In genomic region chr20:52008874-52009273, GRCh38 we compare ENCODE assay signal across 25 cellular contexts.
DNase-seq lines count a peak whose midpoint lies in the region; ATAC-seq, FAIRE-seq and TF ChIP-seq lines count a peak whose summit lies in the region.
"Had no signal": no experiment of that assay in that cellular context is flagged by ENCODE, and none has a peak within 500 bp of the region (broad histone marks: within the 10 kb centered on the region; RNA-seq: fewer than 3 reads in every experiment).

No MANE protein-coding gene starts in this region.

- no peaks in the 10 kb centered on the region for H3K9me1 ChIP-seq in endothelial cell of umbilical vein (replicated peaks; ENCODE audit: control insufficient read depth, extremely low read depth, insufficient read depth, low read length)

- dilution Hi-C loops in endothelial cell of umbilical vein (cut with MboI; ENCODE audit: extremely low pct_ligation_motif_present, low sequenced_read_pairs), result no loop called here

- H3K27ac Mint-ChIP-seq in Caco-2 (ENCODE audit: unreplicated experiment) (peak overlapping the region; percentile 24), WTC11 (no peak overlapping the region)
- H3K27ac Mint-ChIP-seq: CD14-positive monocyte; CD4-positive, alpha-beta T cell; GM23338 had no signal

- intact Hi-C loops in Caco-2 (cut with micrococcal nuclease; ENCODE audit: unreplicated experiment) (no loop called here), endothelial cell of umbilical vein (cut with micrococcal nuclease) (no loop called here), left ventricle myocardium superior (cut with micrococcal nuclease) (no loop called here)

- H3K9me3 ChIP-seq in Caco-2 (peaks cover 10% of the 10 kb centered on the region), endothelial cell of umbilical vein (replicated peaks; ENCODE audit: control insufficient read depth, insufficient read depth, low read length) (no peaks in the 10 kb centered on the region)
- H3K9me3 ChIP-seq: BE2C had no signal

- no peaks in the 10 kb centered on the region for H3K36me3 ChIP-seq in Caco-2 (ENCODE audit: control insufficient read depth, insufficient read depth, low read length)
- no peaks in the 10 kb centered on the region for H3K36me3 ChIP-seq in endothelial cell of umbilical vein (ENCODE audit: control insufficient read depth in 2 of 2, extremely low read depth in 1 of 2, insufficient read depth in 2 of 2, low read length in 2 of 2)
- H3K36me3 ChIP-seq: BE2C had no signal

- BruUV-seq in Caco-2 (replicated peaks; lab: Mats Ljungman, UMichigan) (no TSS peak), endothelial cell of umbilical vein (replicated peaks; lab: Mats Ljungman, UMichigan) (no TSS peak)

- no peak overlapping the region for H3K9ac ChIP-seq in endothelial cell of umbilical vein (replicated peaks; ENCODE audit: extremely low read depth, insufficient read depth, low read length)
- H3K9ac ChIP-seq: BLaER1 treated with 17β-estradiol and CSF1 and Interleukin-3, amounts not matched to agents 10 nM and 100 nM had no signal

- H3K9me3 Mint-ChIP-seq in Caco-2 (ENCODE audit: unreplicated experiment), result no peaks in the 10 kb centered on the region
- H3K9me3 Mint-ChIP-seq in WTC11, result peaks cover 15% of the 10 kb centered on the region; the same call in 1 of the 2 replicates

- DNase-seq in Caco-2, result peak in 1 of 2 experiments; percentile 19
- DNase-seq in HTR-8/SVneo (ENCODE audit: insufficient read length, low spot score), result no peak
- no peak for DNase-seq in WTC11 (ENCODE audit: low spot score)
- DNase-seq in endothelial cell of umbilical vein (ENCODE audit: low read depth, low spot score), result no peak
- no peak for DNase-seq in effector CD8-positive, alpha-beta T cell (lab: John Stamatoyannopoulos, UW)
- no peak for DNase-seq in central memory CD4-positive, alpha-beta T cell
- DNase-seq in left ventricle myocardium superior, result no peak
- DNase-seq: 8988T; ACHN; AML-193; BE2C; Calu3; CD4-positive, alpha-beta T cell; CD8-positive, alpha-beta memory T cell; DMS53; DMS79 treated with DMSO at 0.1 percent for 48 hours; GF-D8; HCEC 1CT had no signal

- H3K4me1 ChIP-seq in Caco-2 (no peaks in the 10 kb centered on the region), endothelial cell of umbilical vein (ENCODE audit: control insufficient read depth, extremely low read depth, insufficient read depth, low read length) (no peaks in the 10 kb centered on the region)
- H3K4me1 ChIP-seq: A549, BE2C had no signal

- peak; percentile 88 for FAIRE-seq in HTR-8/SVneo (lab: Jason Lieb, UNC)
- FAIRE-seq in endothelial cell of umbilical vein (lab: Jason Lieb, UNC), result peak; percentile 18
- FAIRE-seq: A549, GM12891, GM18507, H54 had no signal

- H3K4me3 ChIP-seq in Caco-2 (ENCODE audit: low read depth, low read length), result no peak overlapping the region
- H3K4me3 ChIP-seq in endothelial cell of umbilical vein (replicated peaks in 1 of 3; ENCODE audit: insufficient read depth in 1 of 3, low read depth in 1 of 3, low read length in 3 of 3), result no peak overlapping the region
- H3K4me3 ChIP-seq: A549; BLaER1 treated with 17β-estradiol and CSF1 and Interleukin-3, amounts not matched to agents 10 nM and 100 nM; GM23338 had no signal

- H3K36me3 Mint-ChIP-seq in Caco-2 (ENCODE audit: insufficient read depth, unreplicated experiment) (no peaks in the 10 kb centered on the region), WTC11 (no peaks in the 10 kb centered on the region; the same call in 1 of the 2 replicates)
- H3K36me3 Mint-ChIP-seq: CD14-positive monocyte had no signal

- H2AFZ ChIP-seq in endothelial cell of umbilical vein (ENCODE audit: low read depth, low read length), result no peak overlapping the region
- H2AFZ ChIP-seq: GM23338 had no signal

- ATAC-seq in WTC11 (no peak), left ventricle myocardium superior (no peak)
- ATAC-seq: A549, GM23338 had no signal

- CTCF ChIA-PET in Caco-2 (lab: Charles Lee), result no interaction called here
- CTCF ChIA-PET in WTC11 (lab: Charles Lee), result interaction anchor here (0.9 kb wide), 1 partner anchor 42 kb away, joined by 3 read pairs; no protein-coding TSS in a partner anchor
- CTCF ChIA-PET in endothelial cell of umbilical vein (lab: Charles Lee), result interaction anchor here (1.2 kb wide), 1 partner anchor 209 kb away, joined by 3 read pairs; no protein-coding TSS in a partner anchor

- H3K4me3 Mint-ChIP-seq in Caco-2 (ENCODE audit: unreplicated experiment) (no peak overlapping the region), WTC11 (no peak overlapping the region)
- H3K4me3 Mint-ChIP-seq: CD14-positive monocyte; CD4-positive, alpha-beta T cell; CD8-positive, alpha-beta memory T cell; GM23338 had no signal

- POLR2A ChIA-PET in Caco-2 (lab: Charles Lee), result no interaction called here
- POLR2A ChIA-PET in WTC11 (lab: Charles Lee), result interaction anchor here (0.6 kb wide), 1 partner anchor 255 kb away, joined by 3 read pairs; no protein-coding TSS in a partner anchor
- POLR2A ChIA-PET in endothelial cell of umbilical vein (lab: Charles Lee), result no interaction called here

- TF ChIP-seq CTCF in Caco-2 (IDR thresholded peaks at IDR 0.05; ENCODE audit: insufficient read depth in 1 of 2, low read depth in 1 of 2, low read length in 1 of 2, severe bottlenecking in 1 of 2, unreplicated experiment in 1 of 2) (no peak), WTC11 (IDR thresholded peaks at IDR 0.05) (no peak), endothelial cell of umbilical vein (IDR thresholded peaks at IDR 0.05; ENCODE audit: extremely low read depth in 1 of 2, insufficient read depth in 1 of 2, low read depth in 1 of 2, low read length in 2 of 2) (no peak)

- H3K27me3 Mint-ChIP-seq in Caco-2 (ENCODE audit: insufficient read depth, unreplicated experiment) (no peaks in the 10 kb centered on the region), WTC11 (ENCODE audit: low read depth) (no peaks in the 10 kb centered on the region)

- no peaks in the 10 kb centered on the region for H3K79me2 ChIP-seq in endothelial cell of umbilical vein (ENCODE audit: control insufficient read depth, insufficient read depth, low read length)

- no peaks in the 10 kb centered on the region for H3K4me1 Mint-ChIP-seq in Caco-2 (ENCODE audit: low read depth, unreplicated experiment)
- peaks cover 23% of the 10 kb centered on the region for H3K4me1 Mint-ChIP-seq in WTC11
- H3K4me1 Mint-ChIP-seq: CD8-positive, alpha-beta memory T cell had no signal

- no peak overlapping the region for H3K27ac ChIP-seq in endothelial cell of umbilical vein (ENCODE audit: insufficient read depth, low read depth, low read length)
- H3K27ac ChIP-seq: A549; BLaER1 treated with 17β-estradiol and CSF1 and Interleukin-3, amounts not matched to agents 10 nM and 100 nM had no signal

- H3K27me3 ChIP-seq in Caco-2 (replicated peaks; ENCODE audit: control insufficient read depth, insufficient read depth, low read length), result no peaks in the 10 kb centered on the region
- no peaks in the 10 kb centered on the region for H3K27me3 ChIP-seq in endothelial cell of umbilical vein (ENCODE audit: control insufficient read depth in 2 of 2, insufficient read depth in 2 of 2, low read length in 2 of 2)
- H3K27me3 ChIP-seq: BE2C; BLaER1 treated with 17β-estradiol and CSF1 and Interleukin-3, amounts not matched to agents 10 nM and 100 nM had no signal

- H3K4me2 ChIP-seq in endothelial cell of umbilical vein (ENCODE audit: insufficient read depth, low read length), result no peak overlapping the region
- H3K4me2 ChIP-seq: A549; BLaER1 treated with 17β-estradiol and CSF1 and Interleukin-3, amounts not matched to agents 10 nM and 100 nM; GM23338 had no signal

- TF ChIP-seq POLR2A in endothelial cell of umbilical vein (IDR thresholded peaks at IDR 0.05; ENCODE audit: low read depth, low read length), result no peak

- H4K20me1 ChIP-seq in endothelial cell of umbilical vein (replicated peaks; ENCODE audit: control insufficient read depth, extremely low read depth, insufficient read depth, low read length), result no peaks in the 10 kb centered on the region
- H4K20me1 ChIP-seq: BLaER1 treated with 17β-estradiol and CSF1 and Interleukin-3, amounts not matched to agents 10 nM and 100 nM had no signal

TF ChIP-seq in WTC11, 78 proteins besides CTCF, POLR2A, EP300 and RAD21 (continues in another document):
- peak; percentile 65; the same call in 1 of the 2 replicates for TF ChIP-seq GABPB1 (CRISPR knock-in tag; IDR thresholded peaks at IDR 0.05)

TF ChIP-seq in endothelial cell of umbilical vein, 7 proteins besides CTCF, POLR2A, EP300 and RAD21:
- TF ChIP-seq EZH2 (IDR thresholded peaks at IDR 0.05; ENCODE audit: borderline replicate concordance, low read depth, low read length, severe bottlenecking) (no peak), POLR2AphosphoS5 (IDR thresholded peaks at IDR 0.05; ENCODE audit: insufficient read depth, low read depth, low read length) (no peak), JUN (IDR thresholded peaks at IDR 0.05; ENCODE audit: borderline replicate concordance, insufficient read depth, insufficient read length, low read depth) (no peak), GATA2 (IDR thresholded peaks at IDR 0.05; ENCODE audit: insufficient read depth, insufficient read length, low read depth, low read length) (no peak), FOS (IDR thresholded peaks at IDR 0.05; ENCODE audit: borderline replicate concordance, insufficient read depth, low read length) (no peak), MAX (IDR thresholded peaks at IDR 0.05; ENCODE audit: insufficient read depth, insufficient read length) (no peak), MYC (IDR thresholded peaks at IDR 0.05; ENCODE audit: low read depth, low read length) (no peak)
